8 cellular contexts compared by ENCODE assay signal in genomic region chr11:32052218-32052617, GRCh38. TPM values are rescaled to one million over a fixed set of nuclear protein-coding genes. Genes with fewer than 3 reads are reported as not detected.
DNase-seq lines count a peak whose midpoint lies in the region; ATAC-seq and TF ChIP-seq lines count a peak whose summit lies in the region.

No MANE protein-coding gene starts in this region.

- no peaks in the 10 kb centered on the region for H3K36me3 ChIP-seq in cardiac muscle cell

- no peak overlapping the region for H3K27ac ChIP-seq in cardiac muscle cell

- H3K4me3 ChIP-seq in cardiac muscle cell (no peak overlapping the region), astrocyte of the spinal cord (ENCODE audit: low read depth, low read length) (no peak overlapping the region)

- ATAC-seq in Right ventricle myocardium inferior (no peak), GM18505 (IDR thresholded peaks at IDR 0.05; ENCODE audit: unreplicated experiment) (no peak)

- H3K9me3 ChIP-seq in cardiac muscle cell (ENCODE audit: low read depth): no peaks in the 10 kb centered on the region

- H3K27me3 ChIP-seq in cardiac muscle cell: peaks cover 26% of the 10 kb centered on the region

- TF ChIP-seq CTCF in cardiac muscle cell (IDR thresholded peaks at IDR 0.05; ENCODE audit: low read depth, low read length): peak; percentile 62
- TF ChIP-seq CTCF in astrocyte of the spinal cord (IDR thresholded peaks at IDR 0.05; ENCODE audit: low read depth, low read length): peak; percentile 63

- no peaks in the 10 kb centered on the region for H3K4me1 ChIP-seq in cardiac muscle cell (ENCODE audit: low read depth)

- TF ChIP-seq POLR2A in GM18505 (IDR thresholded peaks at IDR 0.05; ENCODE audit: borderline replicate concordance, extremely low read depth, insufficient read depth, insufficient read length): no peak

- DNase-seq in cardiac muscle cell (ENCODE audit: low read depth in 1 of 2, low spot score in 1 of 2) (peak; percentile 73 to 76), Right ventricle myocardium inferior (ENCODE audit: missing footprints) (no peak), M059J (ENCODE audit: low read depth) (peak; percentile 60), T-helper 2 cell (peak in 4 of 5 experiments; percentile 18 to 34 (median 22)), astrocyte of the spinal cord (ENCODE audit: low read depth, low spot score) (peak; percentile 55), iPS-NIHi11 (ENCODE audit: low spot score) (peak; percentile 73)
- DNase-seq in stimulated activated CD4-positive, alpha-beta T cell treated with anti-CD3 and anti-CD28 coated beads, Interleukin-12 subunit alpha, Interleukin-12 subunit beta, amount 100 ng/mL, for 4 hours: peak; percentile 39

- intact Hi-C loops in Right ventricle myocardium inferior (cut with DNase I): loop anchor here (1.0 kb wide), 1 partner anchor 124 kb away; no protein-coding TSS in a partner anchor

- in situ Hi-C loops in astrocyte of the spinal cord (cut with HindIII; ENCODE audit: low sequenced_read_pairs): no loop called here

RNA-seq across cellular contexts. Expression of gene RCN1, which starts 38.7 kb away (rescaled TPM):
- total RNA-seq in cardiac muscle cell (62.5 and 64.5 TPM in 2 replicates), Right ventricle myocardium inferior (32.0 TPM)
- polyA plus RNA-seq in cardiac muscle cell: 125 and 142 TPM in 2 replicates
- 293 and 390 TPM in 2 replicates for total RNA-seq in M059J (2014; rRNA removed; shearing (Covaris generic))
